In the genomic region with DNA sequence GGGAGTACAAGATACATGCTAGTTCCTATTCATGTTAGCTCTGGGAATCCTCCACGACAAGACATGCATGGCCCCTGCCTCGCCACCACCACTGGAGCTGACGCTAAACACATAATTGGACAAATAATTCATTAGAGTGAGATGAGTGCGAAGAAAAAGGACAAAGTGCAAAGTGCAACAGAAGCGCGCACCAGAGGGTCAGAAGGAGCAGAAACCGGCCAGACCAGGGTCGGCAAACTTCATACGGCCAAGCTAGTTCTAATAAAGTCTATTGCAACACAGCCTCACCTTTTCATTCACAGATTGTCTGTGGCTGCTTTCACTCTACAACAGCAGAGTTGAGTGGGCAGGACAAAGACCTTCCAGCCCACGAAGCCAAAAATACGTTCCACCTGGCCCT, we compare ENCODE assay signal across 10 cellular contexts.
"Had no signal": no experiment of that assay in that cellular context is flagged by ENCODE, and none has a peak within 500 bp of the region (broad histone marks: within the 10 kb centered on the region; RNA-seq: fewer than 3 reads in every experiment).

No MANE protein-coding gene starts in this region.

- FAIRE-seq: HTR-8/SVneo had no signal

- H3K36me3 ChIP-seq: HAP-1 had no signal

- H3K27ac ChIP-seq: GM23248, HL-60, KMS-11 had no signal

- H3K9me3 ChIP-seq: HAP-1 had no signal

- H3K4me2 ChIP-seq: KMS-11 had no signal

- H3K9ac ChIP-seq: GM23248, KMS-11 had no signal

- ATAC-seq: HCT116 had no signal

- H3K4me1 ChIP-seq: HAP-1 had no signal

- DNase-seq: GM23248, GOT3, H7, HFFc6, KBM-7 had no signal

- H2AFZ ChIP-seq: GM23248 had no signal

- H3K4me3 ChIP-seq: GM23248, HAP-1 had no signal
